ENCODE assay signal across 19 cellular contexts in the genomic region with DNA sequence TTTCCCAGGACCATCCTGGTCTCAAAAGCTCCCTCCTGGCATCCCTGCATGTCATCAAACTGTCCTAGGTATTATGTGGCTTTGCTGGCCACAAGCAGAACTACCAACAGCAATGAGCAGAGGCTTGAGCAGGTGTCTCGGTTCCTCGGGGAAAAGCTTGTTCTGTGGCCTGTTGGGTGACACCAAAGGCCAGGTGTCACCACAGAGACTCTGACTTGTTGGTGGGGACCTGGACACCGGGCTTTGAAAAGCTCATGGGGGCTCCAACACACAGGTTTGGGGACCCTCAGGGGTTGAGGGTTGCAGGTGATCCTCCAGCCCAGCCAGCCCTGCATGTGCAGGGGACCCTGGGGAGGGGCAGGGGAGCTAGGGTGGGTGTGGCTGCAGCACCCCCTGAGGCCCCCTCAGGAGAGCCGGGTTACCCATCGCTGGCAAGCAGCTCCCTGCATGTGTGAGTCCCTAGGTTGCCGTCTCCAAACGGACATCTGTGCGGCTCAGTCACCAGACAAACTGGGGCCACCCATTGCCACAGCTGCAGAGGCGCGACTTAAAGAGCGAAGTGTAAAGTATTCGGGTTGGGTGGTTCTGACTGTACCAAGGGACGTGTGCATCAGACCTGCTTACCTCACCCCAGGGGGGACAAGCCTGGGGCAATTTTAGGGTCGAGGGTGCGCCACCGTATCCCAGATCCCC.
A peak's percentile ranks its signal among the peaks of the same experiment; 100 is the strongest.
DNase-seq lines count a peak whose midpoint lies in the region; ATAC-seq and TF ChIP-seq lines count a peak whose summit lies in the region.
"Had no signal": no experiment of that assay in that cellular context is flagged by ENCODE, and none has a peak within 500 bp of the region (broad histone marks: within the 10 kb centered on the region; RNA-seq: fewer than 3 reads in every experiment).

No MANE protein-coding gene starts in this region.

- no peaks in the 10 kb centered on the region for H4K20me1 ChIP-seq in SK-N-SH (ENCODE audit: insufficient read depth)

- no peaks in the 10 kb centered on the region for H3K9me2 ChIP-seq in SK-N-SH

- H3K79me2 ChIP-seq in SK-N-SH (ENCODE audit: insufficient read depth), result no peaks in the 10 kb centered on the region

- no peak overlapping the region for H2AFZ ChIP-seq in SK-N-SH (ENCODE audit: low read depth)

- no peaks in the 10 kb centered on the region for H3K27me3 Mint-ChIP-seq in CD4-positive, alpha-beta memory T cell

- H3K27ac ChIP-seq in RWPE2 (ENCODE audit: poor library complexity, severe bottlenecking), result no peak overlapping the region
- H3K27ac ChIP-seq in spleen, result no peak overlapping the region
- no peak overlapping the region for H3K27ac ChIP-seq in SK-N-SH (ENCODE audit: low read depth in 2 of 2, low read length in 1 of 2)
- H3K27ac ChIP-seq in CD4-positive, alpha-beta memory T cell (ENCODE audit: low read depth, low read length), result no peak overlapping the region
- H3K27ac ChIP-seq: C4-2B, HL-60, KMS-11 had no signal

- H3K9ac ChIP-seq in SK-N-SH, result no peak overlapping the region
- H3K9ac ChIP-seq: KMS-11 had no signal

- H3K36me3 Mint-ChIP-seq in CD4-positive, alpha-beta memory T cell, result no peaks in the 10 kb centered on the region

- H3F3A ChIP-seq in SK-N-SH (replicated peaks; ENCODE audit: insufficient read depth), result no peaks in the 10 kb centered on the region

- no peak for TF ChIP-seq EP300 in SK-N-SH (IDR thresholded peaks at IDR 0.05; ENCODE audit: borderline replicate concordance in 1 of 2, low read depth in 1 of 2, low read length in 1 of 2)

- H3K9me3 ChIP-seq in RWPE2 (ENCODE audit: severe bottlenecking), result no peaks in the 10 kb centered on the region
- peaks cover 0 to 6% (median 0%) of the 10 kb centered on the region in 8 donors for H3K9me3 ChIP-seq in spleen
- H3K9me3 ChIP-seq in SK-N-SH, result no peaks in the 10 kb centered on the region
- H3K9me3 ChIP-seq in CD4-positive, alpha-beta memory T cell (ENCODE audit: control insufficient read depth in 1 of 2, low read length in 2 of 2), result no peaks in the 10 kb centered on the region

- H3K9me3 Mint-ChIP-seq in CD4-positive, alpha-beta memory T cell, result peaks cover 0 to 2% (median 0%) of the 10 kb centered on the region in 8 donors

- WGBS in spleen, 5 donors, result 62 to 85% (median 81%) methylated on average over 3 to 16 of the region's 16 CpGs
- 83% methylated on average over 7 of the region's 16 CpGs for WGBS in SK-N-SH (ENCODE audit: low lambda C conversion rate)

- no peak for ATAC-seq in RWPE2 (ENCODE audit: low read depth)
- ATAC-seq in HG03025 (IDR thresholded peaks at IDR 0.05; ENCODE audit: low FRiP score, unreplicated experiment), result no peak
- ATAC-seq: SK-N-SH treated with all-trans-retinoic acid at 6 μM for 48 hours had no signal

- no peak overlapping the region for H3K27ac Mint-ChIP-seq in CD4-positive, alpha-beta memory T cell

- no peak overlapping the region for H3K4me2 ChIP-seq in SK-N-SH
- H3K4me2 ChIP-seq: KMS-11 had no signal

- POLR2A ChIA-PET in SK-N-SH (lab: Yijun Ruan, JAX), result no interaction called here
- POLR2A ChIA-PET in CD4-positive, alpha-beta memory T cell (lab: Charles Lee; ENCODE audit: partially characterized antibody), result no interaction called here

- H3K4me3 ChIP-seq in H7 (ENCODE audit: insufficient read depth, low read depth, low read length), result no peak overlapping the region
- no peak overlapping the region for H3K4me3 ChIP-seq in RWPE2 (ENCODE audit: severe bottlenecking)
- H3K4me3 ChIP-seq in spleen, result no peak overlapping the region
- no peak overlapping the region for H3K4me3 ChIP-seq in SK-N-SH (ENCODE audit: low read depth in 2 of 2, low read length in 1 of 2)
- H3K4me3 ChIP-seq in CD4-positive, alpha-beta memory T cell (ENCODE audit: low read length in 2 of 2), result no peak overlapping the region

- no peaks in the 10 kb centered on the region for H3K27me3 ChIP-seq in H7 (ENCODE audit: control insufficient read depth, insufficient read depth, low read length)
- no peaks in the 10 kb centered on the region for H3K27me3 ChIP-seq in RWPE2 (ENCODE audit: insufficient read depth, poor library complexity, severe bottlenecking)
- peaks cover 0 to 9% (median 0%) of the 10 kb centered on the region in 7 donors for H3K27me3 ChIP-seq in spleen (replicated peaks in 1 of 7)
- no peaks in the 10 kb centered on the region for H3K27me3 ChIP-seq in SK-N-SH (ENCODE audit: insufficient read depth)
- H3K27me3 ChIP-seq in CD4-positive, alpha-beta memory T cell (ENCODE audit: insufficient read depth, low read length), result no peaks in the 10 kb centered on the region

- TF ChIP-seq RAD21 in SK-N-SH (IDR thresholded peaks at IDR 0.05; ENCODE audit: low read length), result no peak

- H3K4me3 Mint-ChIP-seq in CD4-positive, alpha-beta memory T cell, result no peak overlapping the region

- H3K36me3 ChIP-seq in H7 (replicated peaks; ENCODE audit: control insufficient read depth, insufficient read depth, low read length) (no peaks in the 10 kb centered on the region), RWPE2 (ENCODE audit: low read depth) (no peaks in the 10 kb centered on the region), spleen (no peaks in the 10 kb centered on the region), SK-N-SH (replicated peaks in 1 of 2; ENCODE audit: control insufficient read depth in 1 of 2, insufficient read depth in 2 of 2, low read length in 1 of 2) (no peaks in the 10 kb centered on the region)
- no peaks in the 10 kb centered on the region for H3K36me3 ChIP-seq in CD4-positive, alpha-beta memory T cell (ENCODE audit: insufficient read depth, low read length)

- CTCF ChIA-PET in SK-N-SH (lab: Yijun Ruan, JAX), result interaction anchor here (0.9 to 1.5 kb wide), 5 partner anchors 10 to 530 kb away, joined by 3 to 7 read pairs (median 4); no protein-coding TSS in a partner anchor
- CTCF ChIA-PET in CD4-positive, alpha-beta memory T cell (lab: Charles Lee; ENCODE audit: partially characterized antibody), result no interaction called here

- H3K4me1 ChIP-seq in RWPE2 (ENCODE audit: insufficient read depth, poor library complexity, severe bottlenecking) (peaks cover 10% of the 10 kb centered on the region), spleen (peaks cover 0 to 13% (median 11%) of the 10 kb centered on the region in 6 donors), SK-N-SH (ENCODE audit: control insufficient read depth in 1 of 2, insufficient read depth in 2 of 2, low read depth in 1 of 2, low read length in 1 of 2) (peaks cover 0 to 14% of the 10 kb centered on the region in 2 experiments; a peak in 1 of 4 replicates)
- no peaks in the 10 kb centered on the region for H3K4me1 ChIP-seq in CD4-positive, alpha-beta memory T cell (ENCODE audit: insufficient read depth, low read length)

- TF ChIP-seq CTCF in RWPE2 (IDR thresholded peaks at IDR 0.05; ENCODE audit: poor library complexity, severe bottlenecking) (no peak), spleen (IDR thresholded peaks at IDR 0.05 in 8 of 11, conservative IDR thresholded peaks at IDR 0.05 in 3 of 11) (no peak), SK-N-SH (IDR thresholded peaks at IDR 0.05) (no peak)

- no peaks in the 10 kb centered on the region for H3K4me1 Mint-ChIP-seq in CD4-positive, alpha-beta memory T cell

- DNase-seq in H7, result peak; percentile 41
- DNase-seq in RWPE2 (ENCODE audit: low spot score), result peak; percentile 64
- peak; percentile 62 for DNase-seq in myocyte (ENCODE audit: low read depth)
- DNase-seq in spleen, result peak; percentile 61
- no peak for DNase-seq in SK-N-SH
- DNase-seq in CD4-positive, alpha-beta memory T cell, result no peak
- DNase-seq: DMS79, HCEC 1CT, NCI-H1048, NCI-H1436, NCI-H1930, NCI-H446 treated with DMSO at 0.1 percent for 48 hours, NCI-H748 treated with DMSO at 0.1 percent for 48 hours, SHP77 had no signal

- no peak for TF ChIP-seq POLR2A in spleen (IDR thresholded peaks at IDR 0.05)

- intact Hi-C loops in spleen (cut with DNase I; ENCODE audit: low total_unique reads), result no loop called here
- intact Hi-C loops in CD4-positive, alpha-beta memory T cell (cut with micrococcal nuclease), result no loop called here

TF ChIP-seq in SK-N-SH, 30 proteins besides CTCF, POLR2A, EP300 and RAD21:
- no peak for TF ChIP-seq FOSL2 (IDR thresholded peaks at IDR 0.05; ENCODE audit: borderline replicate concordance, low read depth)
- no peak for TF ChIP-seq NRF1 (IDR thresholded peaks at IDR 0.05; ENCODE audit: low read depth, low read length)
- no peak for TF ChIP-seq FOXJ3 (CRISPR knock-in tag; IDR thresholded peaks at IDR 0.05)
- TF ChIP-seq, protein P1, sequence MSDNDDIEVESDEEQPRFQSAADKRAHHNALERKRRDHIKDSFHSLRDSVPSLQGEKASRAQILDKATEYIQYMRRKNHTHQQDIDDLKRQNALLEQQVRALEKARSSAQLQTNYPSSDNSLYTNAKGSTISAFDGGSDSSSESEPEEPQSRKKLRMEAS (IDR thresholded peaks at IDR 0.05; ENCODE audit: low read depth), result no peak
- no peak for TF ChIP-seq TCF12 (IDR thresholded peaks at IDR 0.05)
- TF ChIP-seq NFIC (IDR thresholded peaks at IDR 0.05; ENCODE audit: borderline replicate concordance), result no peak

Comparison
In these comparisons a context has a peak if more than half of its experiments do, and no peak if none do; other contexts are left out.
1. DNase-seq: peak in H7 (single experiment), RWPE2 (single experiment), myocyte (single experiment) and spleen (single experiment); none in SK-N-SH (single experiment) and CD4-positive, alpha-beta memory T cell (0 of 5).